ENCODE assay signal across 8 cellular contexts in genomic region chr9:120926397-120926928, GRCh38. TPM values are rescaled to one million over a fixed set of nuclear protein-coding genes. Genes with fewer than 3 reads are reported as not detected.
DNase-seq lines count a peak whose midpoint lies in the region; ATAC-seq and TF ChIP-seq lines count a peak whose summit lies in the region.

TSS of gene TRAF1 (minus strand) at chr9:120926796. CDS start at chr9:120926075, 721 bp downstream.

- TF ChIP-seq CTCF in natural killer cell (IDR thresholded peaks at IDR 0.05), result no peak
- no peak for TF ChIP-seq CTCF in GM20000 (IDR thresholded peaks at IDR 0.05; ENCODE audit: extremely low read depth, missing control alignments)

- ATAC-seq in GM19395 (IDR thresholded peaks at IDR 0.05; ENCODE audit: unreplicated experiment) (peak; percentile 29), HG03571 (IDR thresholded peaks at IDR 0.05; ENCODE audit: unreplicated experiment) (peak; percentile 23), natural killer cell (peak; percentile 4 to 24 (median 6))
- peak; percentile 40 to 47 for ATAC-seq in activated T-cell treated with anti-CD3 and anti-CD28 coated beads, Interleukin-2, amount 50 U/mL, for 72 hours (replicated peaks in 1 of 2)

- intact Hi-C loops in natural killer cell (cut with micrococcal nuclease), result loop anchor here (5.0 kb wide), 3 partner anchors 84 to 431 kb away; partner anchors contain the start of genes MEGF9 and PSMD5

- H3K36me3 Mint-ChIP-seq in activated T-cell treated with anti-CD3 and anti-CD28 coated beads, Interleukin-2, amount 50 U/mL, for 72 hours (ENCODE audit: insufficient read depth in 2 of 2), result peaks cover 33 to 46% of the 10 kb centered on the region in 2 donors
- H3K36me3 Mint-ChIP-seq in natural killer cell, result no peaks in the 10 kb centered on the region

- no peaks in the 10 kb centered on the region for H3K27me3 Mint-ChIP-seq in activated T-cell treated with anti-CD3 and anti-CD28 coated beads, Interleukin-2, amount 50 U/mL, for 72 hours (ENCODE audit: low read depth)
- H3K27me3 Mint-ChIP-seq in natural killer cell (ENCODE audit: low read depth in 2 of 2), result no peaks in the 10 kb centered on the region

- peak within 1 kb of the TSS; percentile 85 to 90 for H3K4me3 Mint-ChIP-seq in activated T-cell treated with anti-CD3 and anti-CD28 coated beads, Interleukin-2, amount 50 U/mL, for 72 hours
- peak within 1 kb of the TSS; percentile 90 for H3K4me3 Mint-ChIP-seq in natural killer cell

- peaks cover 84% of the 10 kb centered on the region for H3K4me1 Mint-ChIP-seq in activated T-cell treated with anti-CD3 and anti-CD28 coated beads, Interleukin-2, amount 50 U/mL, for 72 hours (ENCODE audit: low read depth)
- H3K4me1 Mint-ChIP-seq in natural killer cell, result peaks cover 79 to 80% of the 10 kb centered on the region in 2 donors

- H3K9me3 Mint-ChIP-seq in activated T-cell treated with anti-CD3 and anti-CD28 coated beads, Interleukin-2, amount 50 U/mL, for 72 hours, result no peaks in the 10 kb centered on the region
- no peaks in the 10 kb centered on the region for H3K9me3 Mint-ChIP-seq in natural killer cell

- peak within 1 kb of the TSS; percentile 92 for H3K27ac Mint-ChIP-seq in activated T-cell treated with anti-CD3 and anti-CD28 coated beads, Interleukin-2, amount 50 U/mL, for 72 hours
- peak within 1 kb of the TSS; percentile 98 to 99 for H3K27ac Mint-ChIP-seq in natural killer cell

- DNase-seq in AML-193 (lab: John Stamatoyannopoulos, UW) (peak; percentile 24 to 46), natural killer cell (peak; percentile 53), NCI-H345 treated with DMSO at 0.1 percent for 48 hours (lab: John Stamatoyannopoulos, UW; ENCODE audit: unreplicated experiment) (no peak), GM20000 (ENCODE audit: low spot score) (no peak), NCI-H2171 treated with DMSO at 0.1 percent for 48 hours (lab: John Stamatoyannopoulos, UW) (no peak)
- DNase-seq in activated T-cell treated with anti-CD3 and anti-CD28 coated beads, Interleukin-2, amount 50 U/mL, for 72 hours, result peak; percentile 55

RNA-seq across cellular contexts. Expression of gene TRAF1, which starts in this region (rescaled TPM):
- total RNA-seq in activated T-cell treated with anti-CD3 and anti-CD28 coated beads, Interleukin-2, amount 50 U/mL, for 72 hours, result 100 to 1,000 TPM in 1 of 2 donors, 10 to 100 TPM in 1; 91.6 to 101 TPM
- 10 to 100 TPM; 23.4 to 33.9 (median 30.5) TPM for total RNA-seq in natural killer cell

Comparison
In these comparisons a context has a peak if more than half of its experiments do, and no peak if none do; other contexts are left out.
1. DNase-seq: peak in AML-193 (2 of 2), activated T-cell treated with anti-CD3 and anti-CD28 coated beads, Interleukin-2, amount 50 U/mL, for 72 hours (2 of 2) and natural killer cell (single experiment); none in NCI-H345 treated with DMSO at 0.1 percent for 48 hours (single experiment), GM20000 (single experiment) and NCI-H2171 treated with DMSO at 0.1 percent for 48 hours (single experiment).
2. Peak in every context shown above with its lines, with median percentiles within 50 percentile points of each other: ATAC-seq.